ENCODE assay signal across 8 cellular contexts in the genomic region with DNA sequence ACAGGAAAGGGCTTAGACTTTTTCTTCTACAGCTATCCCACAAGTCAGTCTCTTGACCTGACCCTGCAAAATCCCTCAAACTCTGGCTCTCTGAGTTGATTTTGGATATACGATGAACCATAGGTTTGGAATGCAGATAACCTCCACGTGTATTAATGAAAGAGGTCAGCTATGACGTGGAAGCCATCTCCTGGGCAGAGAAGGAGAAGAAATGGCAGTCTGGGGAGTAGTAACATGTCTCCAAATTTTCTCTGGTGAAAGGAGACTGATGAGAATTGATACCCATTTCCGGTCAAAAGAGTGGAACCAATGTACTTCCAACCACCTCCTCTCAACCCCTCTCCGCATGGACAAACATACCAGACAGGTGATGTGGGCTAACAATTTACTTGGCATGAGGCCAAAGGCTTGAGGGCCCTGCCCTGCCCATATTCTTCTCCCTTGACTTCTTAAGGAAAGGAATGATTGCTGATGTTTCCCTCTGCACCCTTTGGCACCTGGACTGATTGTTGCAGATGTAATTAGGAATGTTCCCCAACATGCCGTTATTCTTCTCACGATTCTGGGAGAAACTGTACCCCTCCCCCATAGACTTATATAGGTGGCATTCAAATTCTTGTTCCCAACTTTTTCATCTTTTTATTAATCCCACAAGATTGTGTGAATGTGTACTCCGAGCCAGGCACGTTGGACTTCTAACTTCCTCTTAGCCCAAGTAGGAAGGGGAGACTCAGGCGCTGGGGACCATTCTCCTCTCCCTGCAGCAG. TPM values are rescaled to one million over a fixed set of nuclear protein-coding genes. Genes with fewer than 3 reads are reported as not detected.
DNase-seq lines count a peak whose midpoint lies in the region; ATAC-seq and TF ChIP-seq lines count a peak whose summit lies in the region.
"Had no signal": no experiment of that assay in that cellular context is flagged by ENCODE, and none has a peak within 500 bp of the region (broad histone marks: within the 10 kb centered on the region; RNA-seq: fewer than 3 reads in every experiment).

No MANE protein-coding gene starts in this region.

- no peaks in the 10 kb centered on the region for H3K36me3 Mint-ChIP-seq in stimulated activated naive B cell treated with anti-CD40 and anti-IgM and Interleukin-4, amounts not matched to agents 10 μg/mL and 1 μg/mL and 100 μg/mL, for 72 hours
- H3K36me3 Mint-ChIP-seq: memory B cell had no signal

- H3K4me1 ChIP-seq in hepatocyte (ENCODE audit: insufficient read depth) = peaks cover 15% of the 10 kb centered on the region

- H3K4me3 ChIP-seq in hepatocyte = peak overlapping the region; percentile 54

- no peaks in the 10 kb centered on the region for H3K9me3 Mint-ChIP-seq in stimulated activated naive B cell treated with anti-CD40 and anti-IgM and Interleukin-4, amounts not matched to agents 10 μg/mL and 1 μg/mL and 100 μg/mL, for 72 hours
- H3K9me3 Mint-ChIP-seq: memory B cell had no signal

- peak overlapping the region; percentile 31 for H2AFZ ChIP-seq in hepatocyte

- 32% methylated on average over 10 of the region's 10 CpGs for WGBS in hepatocyte (ENCODE audit: low lambda C conversion rate, missing lambda C conversion rate)

- H3K27ac ChIP-seq in hepatocyte = peak overlapping the region; percentile 98

- H3K4me3 Mint-ChIP-seq in stimulated activated naive B cell treated with anti-CD40 and anti-IgM and Interleukin-4, amounts not matched to agents 10 μg/mL and 1 μg/mL and 100 μg/mL, for 72 hours = peak overlapping the region; percentile 73 to 82
- H3K4me3 Mint-ChIP-seq: memory B cell had no signal

- ATAC-seq in stimulated activated naive B cell treated with anti-CD40 and anti-IgM and Interleukin-4, amounts not matched to agents 10 μg/mL and 1 μg/mL and 100 μg/mL, for 72 hours (replicated peaks) = no peak
- no peak for ATAC-seq in HG03139 (IDR thresholded peaks at IDR 0.05; ENCODE audit: unreplicated experiment)

- H3K4me2 ChIP-seq in hepatocyte = peak overlapping the region; percentile 83

- no peaks in the 10 kb centered on the region for H3K9me3 ChIP-seq in hepatocyte (ENCODE audit: low read depth)

- H3K79me2 ChIP-seq in hepatocyte = peaks cover 40% of the 10 kb centered on the region

- H3K9me2 ChIP-seq in hepatocyte (replicated peaks; ENCODE audit: insufficient read depth) = no peaks in the 10 kb centered on the region

- H3K36me3 ChIP-seq in hepatocyte (replicated peaks; ENCODE audit: insufficient read depth, low read depth) = no peaks in the 10 kb centered on the region

- no peaks in the 10 kb centered on the region for H3K27me3 ChIP-seq in hepatocyte

- DNase-seq in HCEC 1CT (peak; percentile 30), SW480 (ENCODE audit: low spot score) (peak; percentile 64), hepatocyte (ENCODE audit: low spot score) (peak; percentile 79), Ammon's horn (ENCODE audit: low spot score) (no peak), hypothalamus (lab: John Stamatoyannopoulos, UW) (no peak)
- DNase-seq in stimulated activated naive B cell treated with anti-CD40 and anti-IgM and Interleukin-4, amounts not matched to agents 10 μg/mL and 1 μg/mL and 100 μg/mL, for 72 hours = no peak

- H3K27ac Mint-ChIP-seq in stimulated activated naive B cell treated with anti-CD40 and anti-IgM and Interleukin-4, amounts not matched to agents 10 μg/mL and 1 μg/mL and 100 μg/mL, for 72 hours = no peak overlapping the region
- H3K27ac Mint-ChIP-seq: memory B cell had no signal

- H4K20me1 ChIP-seq in hepatocyte (ENCODE audit: insufficient read depth, poor library complexity, severe bottlenecking) = no peaks in the 10 kb centered on the region

- H3K4me1 Mint-ChIP-seq in stimulated activated naive B cell treated with anti-CD40 and anti-IgM and Interleukin-4, amounts not matched to agents 10 μg/mL and 1 μg/mL and 100 μg/mL, for 72 hours = peaks cover 0 to 14% of the 10 kb centered on the region in 2 donors
- H3K4me1 Mint-ChIP-seq: memory B cell had no signal

- TF ChIP-seq CTCF in hepatocyte (IDR thresholded peaks at IDR 0.05; ENCODE audit: poor library complexity) = no peak

- peaks cover 23 to 39% of the 10 kb centered on the region in 2 donors for H3K27me3 Mint-ChIP-seq in stimulated activated naive B cell treated with anti-CD40 and anti-IgM and Interleukin-4, amounts not matched to agents 10 μg/mL and 1 μg/mL and 100 μg/mL, for 72 hours
- H3K27me3 Mint-ChIP-seq: memory B cell had no signal

RNA-seq across cellular contexts. Expression of a gene that starts 0.6 kb away (rescaled TPM):
- 315 and 361 TPM in 2 replicates for total RNA-seq in hepatocyte
- polyA plus RNA-seq in hepatocyte = 244 and 277 TPM in 2 replicates

Comparison
In these comparisons a context has a peak if more than half of its experiments do, and no peak if none do; other contexts are left out.
1. DNase-seq: peak in HCEC 1CT (single experiment), SW480 (single experiment) and hepatocyte (single experiment); none in stimulated activated naive B cell treated with anti-CD40 and anti-IgM and Interleukin-4, amounts not matched to agents 10 μg/mL and 1 μg/mL and 100 μg/mL, for 72 hours (single experiment), Ammon's horn (single experiment) and hypothalamus (0 of 51).